ENCODE assay signal across 8 cellular contexts in genomic region chr3:101685870-101686307, GRCh38. TPM values are rescaled to one million over a fixed set of nuclear protein-coding genes. Genes with fewer than 3 reads are reported as not detected.
DNase-seq lines count a peak whose midpoint lies in the region; ATAC-seq and TF ChIP-seq lines count a peak whose summit lies in the region.

No MANE protein-coding gene starts in this region.

- peaks cover 16% of the 10 kb centered on the region for H3K79me2 ChIP-seq in trophoblast cell (ENCODE audit: control insufficient read depth, insufficient read depth, low read length, poor library complexity)

- H3K36me3 ChIP-seq in A673 (ENCODE audit: insufficient read depth, low read length, poor library complexity, severe bottlenecking) (peaks cover 52% of the 10 kb centered on the region), SJCRH30 (peaks cover 52% of the 10 kb centered on the region), trophoblast cell (ENCODE audit: control insufficient read depth in 1 of 2, insufficient read depth in 2 of 2, low read length in 2 of 2) (peaks cover 22 to 24% of the 10 kb centered on the region in 2 experiments)

- H3K4me1 ChIP-seq in A673 (ENCODE audit: insufficient read depth, low read length, poor library complexity, severe bottlenecking) (peaks cover 21% of the 10 kb centered on the region), SJCRH30 (peaks cover 10% of the 10 kb centered on the region), trophoblast cell (ENCODE audit: control insufficient read depth in 1 of 2, insufficient read depth in 2 of 2, low read length in 2 of 2) (peaks cover 4 to 11% of the 10 kb centered on the region in 2 experiments)

- BruUV-seq in A673 (replicated peaks; lab: Mats Ljungman, UMichigan) = no TSS peak

- no peaks in the 10 kb centered on the region for H3K27me3 ChIP-seq in A673 (replicated peaks; ENCODE audit: insufficient read depth, low read depth, low read length, poor library complexity)
- no peaks in the 10 kb centered on the region for H3K27me3 ChIP-seq in SJCRH30
- no peaks in the 10 kb centered on the region for H3K27me3 ChIP-seq in trophoblast cell (ENCODE audit: insufficient read depth, low read length)

- no CpG with 5 or more reads among the region's 11 CpGs for WGBS in trophoblast cell (ENCODE audit: extremely low coverage, insufficient coverage, insufficient read length)

- no peaks in the 10 kb centered on the region for H3K9me3 ChIP-seq in A673 (ENCODE audit: low read depth, low read length, poor library complexity, severe bottlenecking)
- H3K9me3 ChIP-seq in SJCRH30 (replicated peaks) = no peaks in the 10 kb centered on the region
- no peaks in the 10 kb centered on the region for H3K9me3 ChIP-seq in trophoblast cell (ENCODE audit: insufficient read depth, low read depth, low read length)

- DNase-seq in A673 (ENCODE audit: low spot score) (no peak), SJCRH30 (no peak), fibroblast of pulmonary artery (ENCODE audit: low read depth) (no peak), trophoblast cell (no peak), DMS53 treated with DMSO at 0.1 percent for 48 hours (lab: John Stamatoyannopoulos, UW; ENCODE audit: unreplicated experiment) (no peak), middle frontal gyrus (ENCODE audit: extremely low spot score, low spot score) (no peak)

- peak overlapping the region; percentile 97 for H3K9ac ChIP-seq in trophoblast cell (ENCODE audit: low read length)

- peak overlapping the region; percentile 79 for H3K14ac ChIP-seq in trophoblast cell (ENCODE audit: low read length)

- H2BK12ac ChIP-seq in trophoblast cell (ENCODE audit: low read length) = no peak overlapping the region

- TF ChIP-seq CTCF in A673 (conservative IDR thresholded peaks at IDR 0.05; ENCODE audit: low read depth, low read length) (no peak), fibroblast of pulmonary artery (IDR thresholded peaks at IDR 0.05; ENCODE audit: low read length, missing control alignments) (no peak)

- peak overlapping the region; percentile 75 for H3K4me3 ChIP-seq in A673 (ENCODE audit: low read depth, low read length, poor library complexity, severe bottlenecking)
- peak overlapping the region; percentile 77 for H3K4me3 ChIP-seq in SJCRH30
- peak overlapping the region; percentile 95 for H3K4me3 ChIP-seq in fibroblast of pulmonary artery (replicated peaks; ENCODE audit: low read depth, low read length)
- H3K4me3 ChIP-seq in trophoblast cell (ENCODE audit: low read depth, low read length) = peak overlapping the region; percentile 78

- H4K91ac ChIP-seq in trophoblast cell (ENCODE audit: low read depth, low read length) = peak overlapping the region; percentile 65

- H3K27ac ChIP-seq in A673 (ENCODE audit: low read depth, low read length, poor library complexity, severe bottlenecking) (peak overlapping the region; percentile 94), SJCRH30 (peak overlapping the region; percentile 80), trophoblast cell (ENCODE audit: low read depth, low read length) (peak overlapping the region; percentile 87)

- intact Hi-C loops in A673 (cut with micrococcal nuclease; ENCODE audit: unreplicated experiment) = no loop called here

- no peak overlapping the region for H3K23ac ChIP-seq in trophoblast cell (ENCODE audit: low read length)

- H3K18ac ChIP-seq in trophoblast cell (ENCODE audit: low read length) = peak overlapping the region; percentile 32

- peak overlapping the region; percentile 29 for H2BK120ac ChIP-seq in trophoblast cell (ENCODE audit: insufficient read depth, low read length, poor library complexity)

- H3K4ac ChIP-seq in trophoblast cell (ENCODE audit: low read depth, low read length) = peak overlapping the region; percentile 96

- peaks cover 8% of the 10 kb centered on the region for H3K79me1 ChIP-seq in trophoblast cell (ENCODE audit: low read length)

- H4K12ac ChIP-seq in trophoblast cell (ENCODE audit: low read depth, low read length) = peak overlapping the region; percentile 86

- peak; percentile 0 for ATAC-seq in GM21576 (IDR thresholded peaks at IDR 0.05; ENCODE audit: unreplicated experiment)
- no peak for ATAC-seq in GM19328 (IDR thresholded peaks at IDR 0.05; ENCODE audit: unreplicated experiment)

- POLR2A ChIA-PET in A673 (lab: Charles Lee; ENCODE audit: low non-redundant PET) = no interaction called here

- peak overlapping the region; percentile 72 for H2AK5ac ChIP-seq in trophoblast cell (ENCODE audit: low read length)

- H2AFZ ChIP-seq in trophoblast cell (ENCODE audit: insufficient read depth, low read length, poor library complexity) = peak overlapping the region; percentile 17

- peak overlapping the region; percentile 93 for H4K8ac ChIP-seq in trophoblast cell (ENCODE audit: low read depth, low read length)

- H3K4me2 ChIP-seq in trophoblast cell (ENCODE audit: low read length) = peak overlapping the region; percentile 78

- CTCF ChIA-PET in A673 (lab: Charles Lee) = interaction anchor here (0.5 kb wide), 1 partner anchor 972 kb away, joined by 7 read pairs; no protein-coding TSS in a partner anchor

- H2BK5ac ChIP-seq in trophoblast cell (ENCODE audit: low read depth, low read length, poor library complexity) = peak overlapping the region; percentile 78

RNA-seq across cellular contexts. Expression of gene RPL24, which starts 0.6 kb away (rescaled TPM):
- 1,099 and 1,147 TPM in 2 replicates for total RNA-seq in A673 (2021)
- total RNA-seq in SJCRH30 (2014; rRNA removed; shearing (Covaris generic)) = 5,296 and 6,510 TPM in 2 replicates
- 2,116 and 2,232 TPM in 2 replicates for polyA plus RNA-seq in trophoblast cell (2013)

RNA-seq across cellular contexts. Expression of gene ZBTB11, which starts 9.0 kb away (rescaled TPM):
- 21.7 and 22.4 TPM in 2 replicates for total RNA-seq in A673 (2021)
- 28.6 and 31.3 TPM in 2 replicates for total RNA-seq in SJCRH30 (2014; rRNA removed; shearing (Covaris generic))
- polyA plus RNA-seq in trophoblast cell (2013) = 9.8 and 10.0 TPM in 2 replicates

RNA-seq across cellular contexts. Expression of gene CEP97, which starts 38.5 kb away (rescaled TPM):
- total RNA-seq in A673 (2021) = 19.7 and 23.8 TPM in 2 replicates
- 46.3 and 48.9 TPM in 2 replicates for total RNA-seq in SJCRH30 (2014; rRNA removed; shearing (Covaris generic))
- polyA plus RNA-seq in trophoblast cell (2013) = 3.1 and 3.4 TPM in 2 replicates
